1 cellular context compared by ENCODE assay signal in the genomic region with DNA sequence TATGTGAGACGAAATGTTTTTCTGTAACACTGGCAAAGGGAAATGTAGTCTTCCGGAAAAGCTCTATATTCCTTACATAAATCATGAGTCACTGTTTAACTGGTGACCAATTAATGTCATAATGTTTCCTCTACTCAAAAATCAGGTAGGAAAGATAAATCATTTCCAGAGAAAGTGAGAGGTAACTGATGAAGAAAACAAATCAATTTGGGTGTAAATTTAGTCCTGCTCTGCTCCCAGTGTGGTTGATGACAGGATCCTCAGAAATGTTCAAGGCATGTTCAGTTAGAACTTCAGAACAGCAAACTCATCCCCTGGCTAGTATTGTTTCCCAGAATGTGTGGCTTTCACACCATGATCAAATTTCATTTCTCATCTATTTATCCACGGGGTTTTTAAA.
TF ChIP-seq lines count a peak whose summit lies in the region.

No MANE protein-coding gene starts in this region.

TF ChIP-seq in SK-N-SH, 30 proteins besides CTCF, POLR2A, EP300 and RAD21 (continued from another document):
- TF ChIP-seq, protein P1, sequence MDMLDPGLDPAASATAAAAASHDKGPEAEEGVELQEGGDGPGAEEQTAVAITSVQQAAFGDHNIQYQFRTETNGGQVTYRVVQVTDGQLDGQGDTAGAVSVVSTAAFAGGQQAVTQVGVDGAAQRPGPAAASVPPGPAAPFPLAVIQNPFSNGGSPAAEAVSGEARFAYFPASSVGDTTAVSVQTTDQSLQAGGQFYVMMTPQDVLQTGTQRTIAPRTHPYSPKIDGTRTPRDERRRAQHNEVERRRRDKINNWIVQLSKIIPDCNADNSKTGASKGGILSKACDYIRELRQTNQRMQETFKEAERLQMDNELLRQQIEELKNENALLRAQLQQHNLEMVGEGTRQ (IDR thresholded peaks at IDR 0.05; ENCODE audit: borderline replicate concordance, low read depth, low read length) = no peak
- TF ChIP-seq NFIC (IDR thresholded peaks at IDR 0.05; ENCODE audit: borderline replicate concordance) = no peak
- TF ChIP-seq USF1 (IDR thresholded peaks at IDR 0.05; ENCODE audit: borderline replicate concordance, low read depth) = no peak
- TF ChIP-seq TEAD4 (IDR thresholded peaks at IDR 0.05; ENCODE audit: borderline replicate concordance, insufficient read depth) = no peak
- TF ChIP-seq, protein P2, sequence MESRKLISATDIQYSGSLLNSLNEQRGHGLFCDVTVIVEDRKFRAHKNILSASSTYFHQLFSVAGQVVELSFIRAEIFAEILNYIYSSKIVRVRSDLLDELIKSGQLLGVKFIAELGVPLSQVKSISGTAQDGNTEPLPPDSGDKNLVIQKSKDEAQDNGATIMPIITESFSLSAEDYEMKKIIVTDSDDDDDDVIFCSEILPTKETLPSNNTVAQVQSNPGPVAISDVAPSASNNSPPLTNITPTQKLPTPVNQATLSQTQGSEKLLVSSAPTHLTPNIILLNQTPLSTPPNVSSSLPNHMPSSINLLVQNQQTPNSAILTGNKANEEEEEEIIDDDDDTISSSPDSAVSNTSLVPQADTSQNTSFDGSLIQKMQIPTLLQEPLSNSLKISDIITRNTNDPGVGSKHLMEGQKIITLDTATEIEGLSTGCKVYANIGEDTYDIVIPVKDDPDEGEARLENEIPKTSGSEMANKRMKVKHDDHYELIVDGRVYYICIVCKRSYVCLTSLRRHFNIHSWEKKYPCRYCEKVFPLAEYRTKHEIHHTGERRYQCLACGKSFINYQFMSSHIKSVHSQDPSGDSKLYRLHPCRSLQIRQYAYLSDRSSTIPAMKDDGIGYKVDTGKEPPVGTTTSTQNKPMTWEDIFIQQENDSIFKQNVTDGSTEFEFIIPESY (IDR thresholded peaks at IDR 0.05; ENCODE audit: borderline replicate concordance, low read depth) = no peak
- TF ChIP-seq MEF2A (IDR thresholded peaks at IDR 0.05; ENCODE audit: borderline replicate concordance, low read depth) = no peak
- no peak for TF ChIP-seq RXRA (IDR thresholded peaks at IDR 0.05; ENCODE audit: borderline replicate concordance, low read depth)
- TF ChIP-seq MXI1 (IDR thresholded peaks at IDR 0.05; ENCODE audit: low read depth, low read length) = no peak
